ENCODE assay signal across 32 cellular contexts in the genomic region with DNA sequence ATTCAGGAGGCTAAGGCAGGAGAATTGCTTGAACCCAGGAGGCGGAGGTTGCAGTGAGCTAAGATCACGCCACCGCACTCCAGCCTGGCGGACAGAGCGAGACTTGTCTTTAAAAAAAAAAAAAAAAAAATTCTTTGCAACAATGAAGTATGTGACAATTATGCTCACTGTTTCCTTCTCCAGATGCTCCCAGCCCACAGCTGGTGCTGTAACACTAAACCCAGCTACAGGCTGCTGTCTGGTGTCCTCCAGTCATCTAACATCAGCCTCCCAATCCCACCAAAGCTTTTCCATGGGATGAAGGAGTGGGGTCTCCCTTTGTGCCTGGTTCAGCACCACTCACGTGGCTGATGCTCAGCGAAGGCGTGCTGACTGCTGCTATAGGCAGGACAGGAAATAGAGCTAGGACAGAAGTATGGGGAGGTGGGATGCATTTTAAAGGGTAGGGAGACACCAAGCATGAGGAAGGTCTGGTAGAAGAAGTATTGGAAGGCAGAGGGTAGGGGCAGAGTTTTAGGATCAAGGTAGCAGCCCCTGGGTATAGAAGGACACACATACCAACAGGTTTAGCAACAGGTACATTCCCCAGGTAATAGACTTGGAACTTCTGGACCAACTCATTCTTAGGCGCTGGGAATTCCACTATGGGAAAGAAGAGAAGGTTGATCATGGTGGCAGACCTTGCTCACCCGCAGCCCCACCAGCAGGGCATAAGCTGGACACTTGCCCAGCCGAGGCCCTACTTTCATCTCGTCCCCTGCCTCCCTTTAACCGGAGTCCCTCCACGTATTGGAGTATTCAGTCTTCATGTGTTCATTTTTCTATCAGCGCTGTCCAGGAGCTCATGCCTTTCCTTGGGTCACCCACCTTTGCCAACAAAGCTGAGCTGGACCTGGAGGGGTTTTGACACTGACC. TPM values are rescaled to one million over a fixed set of nuclear protein-coding genes. Genes with fewer than 3 reads are reported as not detected.
A peak's percentile ranks its signal among the peaks of the same experiment; 100 is the strongest.
DNase-seq lines count a peak whose midpoint lies in the region; ATAC-seq and TF ChIP-seq lines count a peak whose summit lies in the region.
"Had no signal": no experiment of that assay in that cellular context is flagged by ENCODE, and none has a peak within 500 bp of the region (broad histone marks: within the 10 kb centered on the region; RNA-seq: fewer than 3 reads in every experiment).

No MANE protein-coding gene starts in this region.

- no TSS peak for BruUV-seq in Caco-2 (replicated peaks; lab: Mats Ljungman, UMichigan)

- no peaks in the 10 kb centered on the region for H3K9me3 Mint-ChIP-seq in activated CD4-positive, alpha-beta T cell treated with anti-CD3 and anti-CD28 coated beads for 36 hours (ENCODE audit: low read depth)
- H3K9me3 Mint-ChIP-seq in Caco-2 (ENCODE audit: unreplicated experiment): no peaks in the 10 kb centered on the region
- H3K9me3 Mint-ChIP-seq in natural killer cell treated with Interleukin-12 subunit alpha and Interleukin-12 subunit beta and Interleukin-15 and Interleukin-18, amount 100 ng/mL, for 72 hours: no peaks in the 10 kb centered on the region
- H3K9me3 Mint-ChIP-seq: activated naive CD4-positive, alpha-beta T cell treated with anti-CD3 and anti-CD28 coated beads, Interleukin-2, amount 50 U/mL, for 72 hours; dendritic cell treated with granulocyte-macrophage colony-stimulating factor and Interleukin-4, amounts not matched to agents 40 ng/mL and 50 ng/mL, for 4 days; mesothelial cell of epicardium; nephron; stimulated activated naive CD8-positive, alpha-beta T cell treated with anti-CD3 and anti-CD28 coated beads, Interleukin-15, Interleukin-2, amounts not matched to agents 100 ng/mL and 50 ng/mL, for 24 hours had no signal

- TF ChIP-seq CTCF in Caco-2 (IDR thresholded peaks at IDR 0.05; ENCODE audit: insufficient read depth in 1 of 2, low read depth in 1 of 2, low read length in 1 of 2, severe bottlenecking in 1 of 2, unreplicated experiment in 1 of 2) (no peak), Peyer's patch (IDR thresholded peaks at IDR 0.05) (no peak)

- H3K4me3 ChIP-seq in Caco-2 (ENCODE audit: low read depth, low read length): no peak overlapping the region
- no peak overlapping the region for H3K4me3 ChIP-seq in Peyer's patch
- H3K4me3 ChIP-seq: ascending aorta, cardiac muscle cell, HAP-1, K562, ovary, SJCRH30, skin epidermis, tibial nerve had no signal

- H3K4me1 ChIP-seq in Caco-2 (peaks cover 55% of the 10 kb centered on the region), Peyer's patch (peaks cover 0 to 35% (median 12%) of the 10 kb centered on the region in 4 donors)
- H3K4me1 ChIP-seq: HAP-1, SJCRH30 had no signal

- H3K27me3 Mint-ChIP-seq in activated CD4-positive, alpha-beta T cell treated with anti-CD3 and anti-CD28 coated beads for 36 hours: no peaks in the 10 kb centered on the region
- H3K27me3 Mint-ChIP-seq in Caco-2 (ENCODE audit: insufficient read depth, unreplicated experiment): no peaks in the 10 kb centered on the region
- no peaks in the 10 kb centered on the region for H3K27me3 Mint-ChIP-seq in natural killer cell treated with Interleukin-12 subunit alpha and Interleukin-12 subunit beta and Interleukin-15 and Interleukin-18, amount 100 ng/mL, for 72 hours
- H3K27me3 Mint-ChIP-seq: stimulated activated naive CD8-positive, alpha-beta T cell treated with anti-CD3 and anti-CD28 coated beads, Interleukin-15, Interleukin-2, amounts not matched to agents 100 ng/mL and 50 ng/mL, for 24 hours had no signal

- POLR2A ChIA-PET in activated CD4-positive, alpha-beta T cell treated with anti-CD3 and anti-CD28 coated beads for 36 hours (lab: Charles Lee): interaction anchor here (0.6 to 1.0 kb wide), 3 partner anchors 11 to 22 kb away, joined by 3 read pairs; partner anchors contain the start of gene SMPD1
- POLR2A ChIA-PET in Caco-2 (lab: Charles Lee): interaction anchor here (0.6 kb wide), 1 partner anchor 72 kb away, joined by 6 read pairs; no protein-coding TSS in a partner anchor

- CTCF ChIA-PET in activated CD4-positive, alpha-beta T cell treated with anti-CD3 and anti-CD28 coated beads for 36 hours (lab: Charles Lee): interaction anchor here (0.6 to 5.6 kb wide), 6 partner anchors 12 to 93 kb away, joined by 3 to 50 read pairs (median 4); partner anchors contain the start of gene HPX
- CTCF ChIA-PET in Caco-2 (lab: Charles Lee): no interaction called here

- no peak for DNase-seq in activated CD4-positive, alpha-beta T cell treated with anti-CD3 and anti-CD28 coated beads for 36 hours
- DNase-seq in activated CD4-positive, alpha-beta T cell treated with anti-CD3 and anti-CD28 coated beads, Interleukin-2, amount 50 U/mL, for 1 hour: no peak
- DNase-seq in Caco-2 (no peak), NCI-H226 (no peak), Peyer's patch (no peak), UCSD-AML1 (lab: John Stamatoyannopoulos, UW; ENCODE audit: unreplicated experiment) (no peak)
- DNase-seq in natural killer cell treated with Interleukin-12 subunit alpha and Interleukin-12 subunit beta and Interleukin-15 and Interleukin-18, amount 100 ng/mL, for 72 hours (ENCODE audit: low spot score): no peak
- DNase-seq: 8988T; activated CD4-positive, CD25-positive, alpha-beta regulatory T cell treated with anti-CD3 and anti-CD28 coated beads, Interleukin-2, amount 50 U/mL, for 72 hours; DMS79; GF-D8; islet precursor cell; NCI-H1092 treated with DMSO at 0.1 percent for 48 hours; NCI-H2029; NCI-H2227 treated with DMSO at 0.1 percent for 48 hours; NCI-H69; ovary; retina; SJCRH30 had no signal

- H3K27me3 ChIP-seq in Caco-2 (replicated peaks; ENCODE audit: control insufficient read depth, insufficient read depth, low read length) (no peaks in the 10 kb centered on the region), Peyer's patch (no peaks in the 10 kb centered on the region)
- H3K27me3 ChIP-seq: ascending aorta, cardiac muscle cell, ovary, SJCRH30, tibial nerve had no signal

- intact Hi-C loops in activated CD4-positive, alpha-beta T cell treated with anti-CD3 and anti-CD28 coated beads for 36 hours (cut with DNase I, micrococcal nuclease): no loop called here
- intact Hi-C loops in Caco-2 (cut with micrococcal nuclease; ENCODE audit: unreplicated experiment): no loop called here

- peaks cover 29% of the 10 kb centered on the region for H3K36me3 Mint-ChIP-seq in activated CD4-positive, alpha-beta T cell treated with anti-CD3 and anti-CD28 coated beads for 36 hours (ENCODE audit: low read depth)
- H3K36me3 Mint-ChIP-seq in Caco-2 (ENCODE audit: insufficient read depth, unreplicated experiment): peaks cover 21% of the 10 kb centered on the region
- no peaks in the 10 kb centered on the region for H3K36me3 Mint-ChIP-seq in natural killer cell treated with Interleukin-12 subunit alpha and Interleukin-12 subunit beta and Interleukin-15 and Interleukin-18, amount 100 ng/mL, for 72 hours

- no peak overlapping the region for H3K4me3 Mint-ChIP-seq in activated CD4-positive, alpha-beta T cell treated with anti-CD3 and anti-CD28 coated beads for 36 hours
- H3K4me3 Mint-ChIP-seq in Caco-2 (ENCODE audit: unreplicated experiment): no peak overlapping the region
- peak overlapping the region; percentile 49 for H3K4me3 Mint-ChIP-seq in natural killer cell treated with Interleukin-12 subunit alpha and Interleukin-12 subunit beta and Interleukin-15 and Interleukin-18, amount 100 ng/mL, for 72 hours
- H3K4me3 Mint-ChIP-seq: dendritic cell treated with granulocyte-macrophage colony-stimulating factor and Interleukin-4, amounts not matched to agents 40 ng/mL and 50 ng/mL, for 4 days; mesothelial cell of epicardium; nephron; stimulated activated naive CD8-positive, alpha-beta T cell treated with anti-CD3 and anti-CD28 coated beads, Interleukin-15, Interleukin-2, amounts not matched to agents 100 ng/mL and 50 ng/mL, for 24 hours had no signal

- TF ChIP-seq POLR2A in Peyer's patch (IDR thresholded peaks at IDR 0.05): no peak

- ATAC-seq in activated CD4-positive, alpha-beta T cell treated with anti-CD3 and anti-CD28 coated beads for 36 hours: no peak
- no peak for ATAC-seq in natural killer cell treated with Interleukin-12 subunit alpha and Interleukin-12 subunit beta and Interleukin-15 and Interleukin-18, amount 100 ng/mL, for 72 hours
- ATAC-seq: activated naive CD4-positive, alpha-beta T cell treated with anti-CD3 and anti-CD28 coated beads, Interleukin-2, amount 50 U/mL, for 72 hours; K562 had no signal

- H3K27ac ChIP-seq in cingulate gyrus (ENCODE audit: low read depth, low read length) (peak overlapping the region; percentile 74), Peyer's patch (peak overlapping the region in 2 of 4 donors; percentile 72 to 82)
- H3K27ac ChIP-seq: ascending aorta, cardiac muscle cell, ovary, SJCRH30 had no signal

- peaks cover 70% of the 10 kb centered on the region for H3K4me1 Mint-ChIP-seq in activated CD4-positive, alpha-beta T cell treated with anti-CD3 and anti-CD28 coated beads for 36 hours
- H3K4me1 Mint-ChIP-seq in Caco-2 (ENCODE audit: low read depth, unreplicated experiment): peaks cover 62% of the 10 kb centered on the region
- H3K4me1 Mint-ChIP-seq in natural killer cell treated with Interleukin-12 subunit alpha and Interleukin-12 subunit beta and Interleukin-15 and Interleukin-18, amount 100 ng/mL, for 72 hours (ENCODE audit: low read depth in 2 of 2): peaks cover 36 to 42% of the 10 kb centered on the region in 2 donors

- H3K9me3 ChIP-seq in Caco-2 (no peaks in the 10 kb centered on the region), Peyer's patch (no peaks in the 10 kb centered on the region)
- H3K9me3 ChIP-seq: ascending aorta, HAP-1, ovary, SJCRH30, tibial nerve had no signal

- peak overlapping the region; percentile 32 for H3K27ac Mint-ChIP-seq in activated CD4-positive, alpha-beta T cell treated with anti-CD3 and anti-CD28 coated beads for 36 hours
- H3K27ac Mint-ChIP-seq in Caco-2 (ENCODE audit: unreplicated experiment): peak overlapping the region; percentile 26
- H3K27ac Mint-ChIP-seq in natural killer cell treated with Interleukin-12 subunit alpha and Interleukin-12 subunit beta and Interleukin-15 and Interleukin-18, amount 100 ng/mL, for 72 hours: no peak overlapping the region
- H3K27ac Mint-ChIP-seq: activated naive CD4-positive, alpha-beta T cell treated with anti-CD3 and anti-CD28 coated beads, Interleukin-2, amount 50 U/mL, for 72 hours; dendritic cell treated with granulocyte-macrophage colony-stimulating factor and Interleukin-4, amounts not matched to agents 40 ng/mL and 50 ng/mL, for 4 days; mesothelial cell of epicardium; stimulated activated naive CD8-positive, alpha-beta T cell treated with anti-CD3 and anti-CD28 coated beads, Interleukin-15, Interleukin-2, amounts not matched to agents 100 ng/mL and 50 ng/mL, for 24 hours had no signal

- H3K36me3 ChIP-seq in Caco-2 (ENCODE audit: control insufficient read depth, insufficient read depth, low read length) (peaks cover 1% of the 10 kb centered on the region; the same call in 1 of the 2 replicates), Peyer's patch (no peaks in the 10 kb centered on the region)
- H3K36me3 ChIP-seq: ovary, SJCRH30 had no signal

RNA-seq across cellular contexts. Expression of gene SMPD1, which starts 10.4 kb away (rescaled TPM):
- total RNA-seq in activated CD4-positive, alpha-beta T cell treated with anti-CD3 and anti-CD28 coated beads for 36 hours: 10 to 100 TPM; 13.1 to 14.1 TPM
- total RNA-seq in Caco-2 (2022): 38.6 and 41.9 TPM in 2 replicates
- 10 to 100 TPM; 26.4 to 29.1 TPM for total RNA-seq in natural killer cell treated with Interleukin-12 subunit alpha and Interleukin-12 subunit beta and Interleukin-15 and Interleukin-18, amount 100 ng/mL, for 72 hours
- total RNA-seq in Peyer's patch: 10 to 100 TPM; 11.6 to 78.3 (median 55.7) TPM

RNA-seq across cellular contexts. Expression of gene APBB1, which starts 18.2 kb away (rescaled TPM):
- total RNA-seq in activated CD4-positive, alpha-beta T cell treated with anti-CD3 and anti-CD28 coated beads for 36 hours: 10 to 100 TPM; 43.2 to 49.8 TPM
- total RNA-seq in Caco-2 (2022) (37.8 and 39.0 TPM in 2 replicates), Peyer's patch (10 to 100 TPM in 3 of 4 donors, 1 to 10 TPM in 1; 9.8 to 31.4 (median 15.0) TPM)
- 10 to 100 TPM; 25.5 to 27.5 TPM for total RNA-seq in natural killer cell treated with Interleukin-12 subunit alpha and Interleukin-12 subunit beta and Interleukin-15 and Interleukin-18, amount 100 ng/mL, for 72 hours

RNA-seq across cellular contexts. Expression of gene HPX, which starts 40.1 kb away (rescaled TPM):
- total RNA-seq in activated CD4-positive, alpha-beta T cell treated with anti-CD3 and anti-CD28 coated beads for 36 hours: under 1 TPM; 0.16 to 0.33 TPM
- total RNA-seq in Caco-2 (2022): 10.7 and 10.9 TPM in 2 replicates
- under 1 TPM; 0.76 to 0.92 TPM for total RNA-seq in natural killer cell treated with Interleukin-12 subunit alpha and Interleukin-12 subunit beta and Interleukin-15 and Interleukin-18, amount 100 ng/mL, for 72 hours
- total RNA-seq in Peyer's patch: 10 to 100 TPM in 1 of 4 donors, 1 to 10 TPM in 2, not detected in 1; 2.2 to 10.1 (median 5.3) TPM
- total RNA-seq: M059J, SJCRH30 had no signal

Comparison
In these comparisons a context has a peak if more than half of its experiments do, and no peak if none do; other contexts are left out.
1. H3K27ac Mint-ChIP-seq: peak in activated CD4-positive, alpha-beta T cell treated with anti-CD3 and anti-CD28 coated beads for 36 hours (single experiment) and Caco-2 (single experiment); none in natural killer cell treated with Interleukin-12 subunit alpha and Interleukin-12 subunit beta and Interleukin-15 and Interleukin-18, amount 100 ng/mL, for 72 hours (0 of 2).